ENCODE assay signal across 8 cellular contexts in genomic region chr2:46296840-46297545, GRCh38. TPM values are rescaled to one million over a fixed set of nuclear protein-coding genes. Genes with fewer than 3 reads are reported as not detected.
A peak's percentile ranks its signal among the peaks of the same experiment; 100 is the strongest.
DNase-seq lines count a peak whose midpoint lies in the region; ATAC-seq and TF ChIP-seq lines count a peak whose summit lies in the region.

Gene EPAS1, plus strand, starts transcription at chr2:46297407. Its CDS starts 505 bp downstream, at chr2:46297912.

- H3K9ac ChIP-seq in HUES48 (ENCODE audit: low read depth, low read length), result no peak within 1 kb of the TSS
- peak within 1 kb of the TSS; percentile 88 for H3K9ac ChIP-seq in SK-N-SH
- peak within 1 kb of the TSS; percentile 90 to 97 (median 96) for H3K9ac ChIP-seq in subcutaneous abdominal adipose tissue (ENCODE audit: low read length in 5 of 5)

- H3K4me3 Mint-ChIP-seq in Caco-2 (ENCODE audit: unreplicated experiment), result peak within 1 kb of the TSS; percentile 83

- peak; percentile 84 to 88 for TF ChIP-seq POLR2A in gastroesophageal sphincter (IDR thresholded peaks at IDR 0.05)

- peaks cover 40% of the 10 kb centered on the region for H4K20me1 ChIP-seq in SK-N-SH (ENCODE audit: insufficient read depth)

- H3F3A ChIP-seq in SK-N-SH (replicated peaks; ENCODE audit: insufficient read depth), result no peaks in the 10 kb centered on the region

- no TSS peak for BruUV-seq in Caco-2 (replicated peaks; lab: Mats Ljungman, UMichigan)

- H3K27me3 Mint-ChIP-seq in Caco-2 (ENCODE audit: insufficient read depth, unreplicated experiment), result peaks cover 2% of the 10 kb centered on the region

- peak within 1 kb of the TSS; percentile 57 for H3K27ac Mint-ChIP-seq in Caco-2 (ENCODE audit: unreplicated experiment)

- TF ChIP-seq EP300 in SK-N-SH (IDR thresholded peaks at IDR 0.05; ENCODE audit: borderline replicate concordance in 1 of 2, low read depth in 1 of 2, low read length in 1 of 2), result no peak
- no peak for TF ChIP-seq EP300 in gastroesophageal sphincter (IDR thresholded peaks at IDR 0.05)

- POLR2A ChIA-PET in Caco-2 (lab: Charles Lee), result interaction anchor here (0.7 to 1.8 kb wide), 2 partner anchors 234 to 267 kb away, joined by 3 to 6 read pairs; no protein-coding TSS in a partner anchor
- POLR2A ChIA-PET in SK-N-SH (lab: Yijun Ruan, JAX), result interaction anchor here (0.7 to 4.4 kb wide), 30 partner anchors 9 to 303 kb away, joined by 3 to 97 read pairs (median 4); no protein-coding TSS in a partner anchor

- no peak for TF ChIP-seq RAD21 in SK-N-SH (IDR thresholded peaks at IDR 0.05; ENCODE audit: low read length)

- H3K4me1 ChIP-seq in Caco-2 (peaks cover 16% of the 10 kb centered on the region), HUES48 (ENCODE audit: control insufficient read depth, insufficient read depth, low read length) (peaks cover 24% of the 10 kb centered on the region), SK-N-SH (ENCODE audit: control insufficient read depth in 1 of 2, insufficient read depth in 2 of 2, low read depth in 1 of 2, low read length in 1 of 2) (peaks cover 7 to 25% of the 10 kb centered on the region in 2 experiments; a peak in 2 of 4 replicates), gastroesophageal sphincter (peaks cover 0 to 44% (median 3%) of the 10 kb centered on the region in 3 donors), neutrophil (ENCODE audit: control insufficient read depth in 1 of 2, insufficient read depth in 1 of 2, low read depth in 1 of 2, low read length in 1 of 2) (peaks cover 33 to 34% of the 10 kb centered on the region in 2 experiments), subcutaneous abdominal adipose tissue (ENCODE audit: control insufficient read depth in 5 of 5, insufficient read depth in 5 of 5, low read length in 5 of 5) (peaks cover 3 to 46% (median 36%) of the 10 kb centered on the region in 5 donors)

- H3K9me3 ChIP-seq in Caco-2, result no peaks in the 10 kb centered on the region
- no peaks in the 10 kb centered on the region for H3K9me3 ChIP-seq in HUES48 (ENCODE audit: control insufficient read depth, insufficient read depth, low read length)
- H3K9me3 ChIP-seq in SK-N-SH, result no peaks in the 10 kb centered on the region
- H3K9me3 ChIP-seq in gastroesophageal sphincter, result no peaks in the 10 kb centered on the region
- H3K9me3 ChIP-seq in neutrophil, result no peaks in the 10 kb centered on the region
- no peaks in the 10 kb centered on the region for H3K9me3 ChIP-seq in subcutaneous abdominal adipose tissue (ENCODE audit: control insufficient read depth in 5 of 5, low read length in 5 of 5)

- TF ChIP-seq CTCF in Caco-2 (IDR thresholded peaks at IDR 0.05; ENCODE audit: insufficient read depth in 1 of 2, low read depth in 1 of 2, low read length in 1 of 2, severe bottlenecking in 1 of 2, unreplicated experiment in 1 of 2) (no peak), SK-N-SH (IDR thresholded peaks at IDR 0.05) (no peak), gastroesophageal sphincter (IDR thresholded peaks at IDR 0.05) (peak in 1 of 4 experiments; percentile 16), neutrophil (IDR thresholded peaks at IDR 0.05) (no peak)

- H3K9me3 Mint-ChIP-seq in Caco-2 (ENCODE audit: unreplicated experiment), result no peaks in the 10 kb centered on the region

- H3K27ac ChIP-seq in HUES48 (ENCODE audit: low read depth, low read length), result no peak within 1 kb of the TSS
- peak within 1 kb of the TSS; percentile 71 to 96 for H3K27ac ChIP-seq in SK-N-SH (ENCODE audit: low read depth in 2 of 2, low read length in 1 of 2)
- peak within 1 kb of the TSS; percentile 70 to 93 (median 90) for H3K27ac ChIP-seq in gastroesophageal sphincter
- H3K27ac ChIP-seq in neutrophil, result peak within 1 kb of the TSS; percentile 84
- peak within 1 kb of the TSS; percentile 98 for H3K27ac ChIP-seq in subcutaneous abdominal adipose tissue (ENCODE audit: low read depth, low read length)

- no peaks in the 10 kb centered on the region for H3K27me3 ChIP-seq in Caco-2 (replicated peaks; ENCODE audit: control insufficient read depth, insufficient read depth, low read length)
- H3K27me3 ChIP-seq in HUES48 (ENCODE audit: control insufficient read depth, insufficient read depth, low read length), result peaks cover 78% of the 10 kb centered on the region
- no peaks in the 10 kb centered on the region for H3K27me3 ChIP-seq in SK-N-SH (ENCODE audit: insufficient read depth)
- peaks cover 19% of the 10 kb centered on the region for H3K27me3 ChIP-seq in gastroesophageal sphincter
- peaks cover 88% of the 10 kb centered on the region for H3K27me3 ChIP-seq in neutrophil
- H3K27me3 ChIP-seq in subcutaneous abdominal adipose tissue (ENCODE audit: control insufficient read depth in 5 of 5, insufficient read depth in 4 of 5, low read length in 5 of 5), result no peaks in the 10 kb centered on the region

- peak within 1 kb of the TSS; percentile 90 for H3K4me3 ChIP-seq in Caco-2 (ENCODE audit: low read depth, low read length)
- H3K4me3 ChIP-seq in HUES48 (ENCODE audit: low read depth, low read length), result peak within 1 kb of the TSS; percentile 66
- H3K4me3 ChIP-seq in SK-N-SH (ENCODE audit: low read depth in 2 of 2, low read length in 1 of 2), result peak within 1 kb of the TSS; percentile 96 to 98
- peak within 1 kb of the TSS; percentile 65 to 68 for H3K4me3 ChIP-seq in gastroesophageal sphincter
- peak within 1 kb of the TSS; percentile 90 to 96 for H3K4me3 ChIP-seq in neutrophil (ENCODE audit: low read depth in 1 of 2, low read length in 1 of 2)
- peak within 1 kb of the TSS; percentile 77 to 98 (median 86) for H3K4me3 ChIP-seq in subcutaneous abdominal adipose tissue (ENCODE audit: low read depth in 1 of 5, low read length in 5 of 5)

- H3K4me1 Mint-ChIP-seq in Caco-2 (ENCODE audit: low read depth, unreplicated experiment), result peaks cover 17% of the 10 kb centered on the region

- DNase-seq in Caco-2 (peak; percentile 91 to 92), SK-N-SH (peak; percentile 100)
- peak; percentile 74 for DNase-seq in activated naive CD4-positive, alpha-beta T cell treated with anti-CD3 and anti-CD28 coated beads, Interleukin-2, amount 50 U/mL, for 16 hours

- no peaks in the 10 kb centered on the region for H3K9me2 ChIP-seq in SK-N-SH

- peaks cover 46% of the 10 kb centered on the region for H3K79me2 ChIP-seq in SK-N-SH (ENCODE audit: insufficient read depth)

- intact Hi-C loops in Caco-2 (cut with micrococcal nuclease; ENCODE audit: unreplicated experiment), result loop anchor here (1.0 to 10.0 kb wide), 5 partner anchors 65 to 682 kb away; partner anchors contain the start of gene SRBD1

- CTCF ChIA-PET in Caco-2 (lab: Charles Lee), result interaction anchor here (0.6 to 2.1 kb wide), 9 partner anchors 11 to 1486 kb away, joined by 3 to 15 read pairs (median 4); no protein-coding TSS in a partner anchor
- CTCF ChIA-PET in SK-N-SH (lab: Yijun Ruan, JAX), result interaction anchor here (0.7 to 8.7 kb wide), 26 partner anchors 13 to 319 kb away, joined by 3 to 57 read pairs (median 4); no protein-coding TSS in a partner anchor

- H3K4me2 ChIP-seq in SK-N-SH, result peak within 1 kb of the TSS; percentile 96

- H3K36me3 Mint-ChIP-seq in Caco-2 (ENCODE audit: insufficient read depth, unreplicated experiment), result peaks cover 26% of the 10 kb centered on the region

- H3K36me3 ChIP-seq in Caco-2 (ENCODE audit: control insufficient read depth, insufficient read depth, low read length) (no peaks in the 10 kb centered on the region), HUES48 (ENCODE audit: control insufficient read depth, insufficient read depth, low read length) (no peaks in the 10 kb centered on the region), SK-N-SH (replicated peaks in 1 of 2; ENCODE audit: control insufficient read depth in 1 of 2, insufficient read depth in 2 of 2, low read length in 1 of 2) (no peaks in the 10 kb centered on the region), gastroesophageal sphincter (no peaks in the 10 kb centered on the region), neutrophil (no peaks in the 10 kb centered on the region), subcutaneous abdominal adipose tissue (ENCODE audit: control insufficient read depth in 5 of 5, insufficient read depth in 5 of 5, low read length in 5 of 5) (no peaks in the 10 kb centered on the region)

- ATAC-seq in GM21367 (IDR thresholded peaks at IDR 0.05; ENCODE audit: unreplicated experiment) (peak; percentile 85), gastroesophageal sphincter (peak; percentile 92)

- peak within 1 kb of the TSS; percentile 77 for H2AFZ ChIP-seq in SK-N-SH (ENCODE audit: low read depth)

- 1% methylated on average over 48 of the region's 94 CpGs for WGBS in SK-N-SH (ENCODE audit: low lambda C conversion rate)
- 0% methylated on average over 4 to 12 of the region's 94 CpGs for WGBS in gastroesophageal sphincter (ENCODE audit: low coverage in 1 of 2), 2 donors

TF ChIP-seq in SK-N-SH, 30 proteins besides CTCF, POLR2A, EP300 and RAD21 (continues in another document):
- TF ChIP-seq REST (IDR thresholded peaks at IDR 0.05; ENCODE audit: low read depth, low read length) (peak; percentile 85), TAF1 (IDR thresholded peaks at IDR 0.05; ENCODE audit: borderline replicate concordance, low read depth, low read length) (peak; percentile 96), EZH2phosphoT487 (IDR thresholded peaks at IDR 0.05; ENCODE audit: borderline replicate concordance, low read depth) (no peak), FOXJ3 (CRISPR knock-in tag; IDR thresholded peaks at IDR 0.05) (peak; percentile 76)

RNA-seq across cellular contexts. Expression of gene EPAS1, which starts in this region (rescaled TPM):
- total RNA-seq in Caco-2 (2022), result 68.1 and 77.3 TPM in 2 replicates
- 69.2 and 92.2 TPM in 2 replicates for polyA plus RNA-seq in SK-N-SH (2012; rRNA removed)
- 66.4 and 74.6 TPM in 2 replicates for polyA plus RNA-seq in SK-N-SH (2012; cell fraction: cytosol; rRNA removed)
- polyA plus RNA-seq in SK-N-SH (2012; cell fraction: nucleus; rRNA removed), result 83.4 and 100 TPM in 2 replicates
- total RNA-seq in gastroesophageal sphincter, result 100 to 1,000 TPM; 101 to 152 (median 131) TPM
